Comparison of ENCODE assay signal across 20 cellular contexts in genomic region chr5:3598725-3599282, GRCh38. TPM values are rescaled to one million over a fixed set of nuclear protein-coding genes. Genes with fewer than 3 reads are reported as not detected.
DNase-seq lines count a peak whose midpoint lies in the region; ATAC-seq and TF ChIP-seq lines count a peak whose summit lies in the region.
"Had no signal": no experiment of that assay in that cellular context is flagged by ENCODE, and none has a peak within 500 bp of the region (broad histone marks: within the 10 kb centered on the region; RNA-seq: fewer than 3 reads in every experiment).

No MANE protein-coding gene starts in this region.

- H3K27me3 Mint-ChIP-seq in T-helper 2 cell treated with Interferon-gamma antibody and Interleukin-4, amounts not matched to agents 5 μg/mL and 100 μg/mL, for 36 hours (ENCODE audit: low read depth): peaks cover 73% of the 10 kb centered on the region

- H3K27ac ChIP-seq in iPS-20b (ENCODE audit: low read length) (no peak overlapping the region), transverse colon (no peak overlapping the region)
- H3K27ac ChIP-seq: adrenal gland, C4-2B, colonic mucosa, epithelial cell of prostate, HL-60 had no signal

- H3K27me3 ChIP-seq in iPS-20b (ENCODE audit: insufficient read depth, low read length) (peaks cover 96% of the 10 kb centered on the region), transverse colon (peaks cover 98% of the 10 kb centered on the region)

- H3K9me3 ChIP-seq in iPS-20b (ENCODE audit: insufficient read depth, low read depth, low read length): no peaks in the 10 kb centered on the region
- H3K9me3 ChIP-seq in transverse colon: no peaks in the 10 kb centered on the region
- H3K9me3 ChIP-seq: adrenal gland, colonic mucosa had no signal

- H3K9me3 Mint-ChIP-seq in T-helper 2 cell treated with Interferon-gamma antibody and Interleukin-4, amounts not matched to agents 5 μg/mL and 100 μg/mL, for 36 hours: no peaks in the 10 kb centered on the region

- H3K36me3 ChIP-seq in iPS-20b (ENCODE audit: insufficient read depth, low read depth, low read length) (no peaks in the 10 kb centered on the region), transverse colon (no peaks in the 10 kb centered on the region)
- H3K36me3 ChIP-seq: adrenal gland, colonic mucosa had no signal

- peak overlapping the region; percentile 58 for H3K4me3 ChIP-seq in astrocyte of the spinal cord (ENCODE audit: low read depth, low read length)
- H3K4me3 ChIP-seq in iPS-20b (ENCODE audit: low read length): peak overlapping the region; percentile 54
- H3K4me3 ChIP-seq in skeletal muscle cell (ENCODE audit: low read depth, low read length): peak overlapping the region; percentile 28
- H3K4me3 ChIP-seq in transverse colon: no peak overlapping the region
- H3K4me3 ChIP-seq: adrenal gland, colonic mucosa had no signal

- H3K4me1 ChIP-seq in iPS-20b (ENCODE audit: insufficient read depth, low read length) (peaks cover 9% of the 10 kb centered on the region; the same call in 1 of the 2 replicates), transverse colon (peaks cover 0 to 15% (median 5%) of the 10 kb centered on the region in 4 donors)
- H3K4me1 ChIP-seq: colonic mucosa had no signal

- 17% methylated on average over 16 of the region's 16 CpGs; no CpG with 5 or more reads in 1 of the 2 donors for WGBS in transverse colon (ENCODE audit: low coverage in 1 of 2), 2 donors

- no peak for ATAC-seq in HG03108 (IDR thresholded peaks at IDR 0.05; ENCODE audit: unreplicated experiment)
- ATAC-seq: activated CD8-positive, alpha-beta T cell treated with anti-CD3 and anti-CD28 coated beads for 36 hours had no signal

- in situ Hi-C loops in astrocyte of the spinal cord (cut with HindIII; ENCODE audit: low sequenced_read_pairs) (no loop called here), transverse colon (cut with MboI; ENCODE audit: low pct_ligation_motif_present in 1 of 4, low pct_unique_long_range_greater_than_20kb in 1 of 4, low sequenced_read_pairs in 3 of 4) (no loop called here)

- intact Hi-C loops in transverse colon (cut with DNase I; ENCODE audit: low total_unique reads): no loop called here

- H3K27ac Mint-ChIP-seq in T-helper 2 cell treated with Interferon-gamma antibody and Interleukin-4, amounts not matched to agents 5 μg/mL and 100 μg/mL, for 36 hours: no peak overlapping the region
- H3K27ac Mint-ChIP-seq: activated CD8-positive, alpha-beta T cell treated with anti-CD3 and anti-CD28 coated beads for 36 hours had no signal

- TF ChIP-seq CTCF in astrocyte of the spinal cord (IDR thresholded peaks at IDR 0.05; ENCODE audit: low read depth, low read length): no peak
- no peak for TF ChIP-seq CTCF in transverse colon (IDR thresholded peaks at IDR 0.05)

- no peak for DNase-seq in T-helper 2 cell treated with Interferon-gamma antibody and Interleukin-4, amounts not matched to agents 5 μg/mL and 100 μg/mL, for 36 hours (ENCODE audit: low spot score)
- DNase-seq in T-helper 2 cell (no peak), astrocyte of the spinal cord (ENCODE audit: low read depth, low spot score) (peak; percentile 49), skeletal muscle cell (ENCODE audit: low read depth) (no peak), GM19240 (ENCODE audit: insufficient read length, low spot score) (no peak), transverse colon (no peak)
- DNase-seq: 8988T; activated CD8-positive, alpha-beta T cell treated with anti-CD3 and anti-CD28 coated beads for 36 hours; adrenal gland; colonic mucosa; DMS53; kidney; NCI-H1417; stimulated activated CD4-positive, alpha-beta T cell treated with anti-CD3 and anti-CD28 coated beads, Interleukin-12 subunit alpha, Interleukin-12 subunit beta, amount 100 ng/mL, for 4 hours; stimulated activated naive CD4-positive, alpha-beta T cell had no signal

- H3K4me1 Mint-ChIP-seq in T-helper 2 cell treated with Interferon-gamma antibody and Interleukin-4, amounts not matched to agents 5 μg/mL and 100 μg/mL, for 36 hours (ENCODE audit: low read depth): no peaks in the 10 kb centered on the region

- H3K36me3 Mint-ChIP-seq in T-helper 2 cell treated with Interferon-gamma antibody and Interleukin-4, amounts not matched to agents 5 μg/mL and 100 μg/mL, for 36 hours (ENCODE audit: low read depth): no peaks in the 10 kb centered on the region

- no peak overlapping the region for H3K9ac ChIP-seq in iPS-20b (ENCODE audit: low read depth, low read length)

- H3K4me3 Mint-ChIP-seq in T-helper 2 cell treated with Interferon-gamma antibody and Interleukin-4, amounts not matched to agents 5 μg/mL and 100 μg/mL, for 36 hours: peak overlapping the region; percentile 6
- H3K4me3 Mint-ChIP-seq: activated CD8-positive, alpha-beta T cell treated with anti-CD3 and anti-CD28 coated beads for 36 hours had no signal

- TF ChIP-seq EP300 in transverse colon (IDR thresholded peaks at IDR 0.05; ENCODE audit: low read depth): no peak

- no peak for TF ChIP-seq POLR2A in transverse colon (IDR thresholded peaks at IDR 0.05)

RNA-seq across cellular contexts. Expression of gene IRX1, which starts 3.2 kb away (rescaled TPM):
- not detected for total RNA-seq in transverse colon
- total RNA-seq: activated CD8-positive, alpha-beta T cell treated with anti-CD3 and anti-CD28 coated beads for 36 hours; adrenal gland; colonic mucosa had no signal

Comparison
In these comparisons a context has a peak if more than half of its experiments do, and no peak if none do; other contexts are left out.
1. H3K4me3 ChIP-seq: peak in astrocyte of the spinal cord (single experiment), iPS-20b (single experiment) and skeletal muscle cell (single experiment); none in transverse colon (0 of 4).